In the genomic region with DNA sequence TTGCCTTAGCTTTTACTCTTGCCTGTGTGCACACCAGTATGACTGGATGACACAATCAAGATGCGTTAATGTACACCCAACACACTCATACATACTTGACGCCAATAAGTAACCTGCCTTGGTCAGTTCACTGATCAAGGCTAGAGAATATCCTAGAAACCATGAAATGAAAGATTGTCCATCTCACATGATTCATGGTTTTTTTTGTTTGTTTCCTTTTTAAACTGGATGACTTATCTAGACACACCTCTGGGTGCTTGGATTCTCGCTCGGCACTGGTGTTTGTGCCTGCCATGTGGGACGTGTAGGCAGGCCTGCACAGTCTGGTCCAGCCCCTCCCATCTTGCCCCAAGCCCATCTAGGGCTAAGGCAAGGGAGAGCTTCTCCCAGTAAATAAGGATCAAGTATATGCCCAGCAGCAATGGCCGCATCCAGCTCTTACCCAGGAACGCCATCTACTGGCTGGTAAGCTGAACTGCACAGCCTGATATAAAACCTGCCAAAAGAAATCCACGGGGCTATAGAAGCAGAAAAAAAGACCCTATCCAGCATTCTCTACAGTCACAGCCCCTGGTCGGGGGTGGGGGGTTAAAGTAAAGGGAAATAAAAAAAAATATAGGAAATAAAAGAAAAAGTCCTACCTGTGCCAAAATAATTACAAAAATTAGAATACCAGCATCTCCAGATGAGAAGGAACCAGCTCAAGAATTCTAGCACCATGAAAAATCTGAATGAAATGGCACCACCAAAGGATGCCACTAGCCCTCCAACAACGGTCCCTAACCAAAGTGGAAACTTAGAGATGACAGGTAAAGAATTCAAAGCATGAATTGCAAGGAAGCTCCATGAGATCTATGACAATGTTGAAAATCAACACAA, we compare ENCODE assay signal across 8 cellular contexts.
A peak's percentile ranks its signal among the peaks of the same experiment; 100 is the strongest.
DNase-seq lines count a peak whose midpoint lies in the region; ATAC-seq, FAIRE-seq and TF ChIP-seq lines count a peak whose summit lies in the region.

No MANE protein-coding gene starts in this region.

- no peak overlapping the region for H4K91ac ChIP-seq in H1 (replicated peaks; ENCODE audit: insufficient read length, low read length)

- peak; percentile 97 for TF ChIP-seq CTCF in DND-41 (IDR thresholded peaks at IDR 0.05; ENCODE audit: borderline replicate concordance, extremely low read depth, low read length, poor library complexity, severe bottlenecking)
- TF ChIP-seq CTCF in RWPE1 (conservative IDR thresholded peaks at IDR 0.05; ENCODE audit: low read depth): peak; percentile 96
- TF ChIP-seq CTCF in H1 (IDR thresholded peaks at IDR 0.05; ENCODE audit: control extremely low read depth in 1 of 3, insufficient read depth in 1 of 3, low read depth in 1 of 3, low read length in 3 of 3): peak; percentile 65 to 83 (median 82)
- peak; percentile 82 for TF ChIP-seq CTCF in neural crest cell (conservative IDR thresholded peaks at IDR 0.05)

- no peak overlapping the region for H2BK120ac ChIP-seq in H1 (replicated peaks; ENCODE audit: low read depth, low read length)

- WGBS in H1 (ENCODE audit: extremely low coverage in 1 of 2, insufficient coverage in 1 of 2, insufficient read length in 1 of 2, insufficient replicate concordance in 2 of 2, low coverage in 1 of 2, low lambda C conversion rate in 2 of 2, missing lambda C conversion rate in 1 of 2), 2 experiments: 43% methylated on average over 10 of the region's 10 CpGs; no CpG with 5 or more reads in 1 of the 2 experiments

- no peaks in the 10 kb centered on the region for H3K4me1 Mint-ChIP-seq in neural crest cell

- H3K4me2 ChIP-seq in DND-41 (ENCODE audit: insufficient read depth, low read length) (no peak overlapping the region), Karpas-422 (ENCODE audit: low read depth, low read length, poor library complexity, severe bottlenecking) (no peak overlapping the region), H1 (ENCODE audit: insufficient read depth in 1 of 2, low read depth in 2 of 2, low read length in 2 of 2) (no peak overlapping the region)

- H3K4me3 ChIP-seq in DND-41 (ENCODE audit: low read depth in 1 of 2, low read length in 2 of 2): no peak overlapping the region
- H3K4me3 ChIP-seq in Karpas-422 (ENCODE audit: low read length): no peak overlapping the region
- H3K4me3 ChIP-seq in H1 (ENCODE audit: extremely low read depth in 1 of 4, insufficient read depth in 2 of 4, low read depth in 3 of 4, low read length in 4 of 4): no peak overlapping the region

- H2AK5ac ChIP-seq in H1 (ENCODE audit: low read depth, low read length): no peak overlapping the region

- no peaks in the 10 kb centered on the region for H3K79me1 ChIP-seq in H1 (ENCODE audit: low read depth, low read length)

- no peak overlapping the region for H3K4ac ChIP-seq in H1 (replicated peaks; ENCODE audit: insufficient read length, low read depth, low read length)

- peak overlapping the region; percentile 16; the same call in 1 of the 2 replicates for H4K8ac ChIP-seq in H1 (ENCODE audit: extremely low read depth, insufficient read depth, low read length)

- ATAC-seq in DND-41 (ENCODE audit: insufficient read depth, low read depth) (peak; percentile 72), GM19395 (IDR thresholded peaks at IDR 0.05; ENCODE audit: unreplicated experiment) (peak; percentile 80), HG03469 (IDR thresholded peaks at IDR 0.05; ENCODE audit: unreplicated experiment) (no peak)

- H2BK15ac ChIP-seq in H1 (ENCODE audit: low read length): no peak overlapping the region

- no peak overlapping the region for H3K27ac Mint-ChIP-seq in neural crest cell (ENCODE audit: unreplicated experiment)

- no peak overlapping the region for H2BK5ac ChIP-seq in H1 (ENCODE audit: low read depth, low read length)

- H3K9me3 ChIP-seq in DND-41 (ENCODE audit: insufficient read depth, low read length, severe bottlenecking): peaks cover 3% of the 10 kb centered on the region
- no peaks in the 10 kb centered on the region for H3K9me3 ChIP-seq in Karpas-422 (ENCODE audit: low read length)
- peaks cover 0 to 2% of the 10 kb centered on the region in 2 experiments; a peak in 1 of 4 replicates for H3K9me3 ChIP-seq in H1 (ENCODE audit: insufficient read depth in 2 of 2, low read depth in 1 of 2, low read length in 1 of 2)

- H3K4me3 Mint-ChIP-seq in neural crest cell: no peak overlapping the region

- no peak overlapping the region for H2BK20ac ChIP-seq in H1 (ENCODE audit: low read length)

- DNase-seq in DND-41 (peak; percentile 40), Karpas-422 (peak; percentile 81), RWPE1 (ENCODE audit: low spot score) (peak; percentile 39), H1 (ENCODE audit: low read depth in 1 of 2, low spot score in 2 of 2) (peak; percentile 13 to 52), neural crest cell (ENCODE audit: low read depth, low spot score) (peak; percentile 14)
- DNase-seq in effector CD4-positive, alpha-beta T cell: no peak

- POLR2A ChIA-PET in RWPE1 (lab: Yijun Ruan, JAX; ENCODE audit: low non-redundant PET) (no interaction called here), H1 (lab: Charles Lee; ENCODE audit: partially characterized antibody) (interaction anchor here (1.8 kb wide), 1 partner anchor 27 kb away, joined by 3 read pairs; no protein-coding TSS in a partner anchor)

- H4K5ac ChIP-seq in H1 (ENCODE audit: insufficient read length, low read depth, low read length): no peak overlapping the region

- no peaks in the 10 kb centered on the region for H3K9me2 ChIP-seq in Karpas-422 (replicated peaks; ENCODE audit: insufficient read depth, low read length)

- TF ChIP-seq EP300 in H1 (IDR thresholded peaks at IDR 0.05; ENCODE audit: borderline replicate concordance in 1 of 2, low read depth in 2 of 2, low read length in 2 of 2): peak in 1 of 2 experiments; percentile 18; a peak in 1 of 3 replicates

- no peak overlapping the region for H3K27ac ChIP-seq in DND-41 (ENCODE audit: low read length)
- H3K27ac ChIP-seq in Karpas-422 (ENCODE audit: low read length): no peak overlapping the region
- no peak overlapping the region for H3K27ac ChIP-seq in RWPE1
- H3K27ac ChIP-seq in H1 (ENCODE audit: low read depth, low read length): no peak overlapping the region

- peak; percentile 82 to 89 for TF ChIP-seq RAD21 in H1 (IDR thresholded peaks at IDR 0.05 in 1 of 2, conservative IDR thresholded peaks at IDR 0.05 in 1 of 2; ENCODE audit: low read depth in 2 of 2, low read length in 2 of 2)

- H4K20me1 ChIP-seq in DND-41 (ENCODE audit: insufficient read depth, low read length) (no peaks in the 10 kb centered on the region; the same call in 1 of the 2 replicates), Karpas-422 (ENCODE audit: insufficient read depth, low read depth, low read length) (no peaks in the 10 kb centered on the region), H1 (replicated peaks in 1 of 2; ENCODE audit: control insufficient read depth in 1 of 2, insufficient read depth in 2 of 2, low read length in 2 of 2) (no peaks in the 10 kb centered on the region)

- H3K79me2 ChIP-seq in DND-41 (ENCODE audit: insufficient read depth, low read length) (no peaks in the 10 kb centered on the region), Karpas-422 (ENCODE audit: low read length) (no peaks in the 10 kb centered on the region), H1 (ENCODE audit: control insufficient read depth in 1 of 2, insufficient read depth in 2 of 2, low read length in 2 of 2) (no peaks in the 10 kb centered on the region)

- H3K23ac ChIP-seq in H1 (ENCODE audit: insufficient read length): no peak overlapping the region

- FAIRE-seq in H1 (lab: Jason Lieb, UNC): peak; percentile 70

- no peak for TF ChIP-seq POLR2A in H1 (IDR thresholded peaks at IDR 0.05; ENCODE audit: control extremely low read depth in 1 of 2, low read depth in 2 of 2, low read length in 2 of 2)

- H3K27me3 ChIP-seq in DND-41 (ENCODE audit: insufficient read depth, low read length, poor library complexity): no peaks in the 10 kb centered on the region
- no peaks in the 10 kb centered on the region for H3K27me3 ChIP-seq in Karpas-422 (ENCODE audit: low read length)
- no peaks in the 10 kb centered on the region for H3K27me3 ChIP-seq in H1 (replicated peaks in 1 of 4; ENCODE audit: control insufficient read depth in 3 of 4, extremely low read depth in 1 of 4, insufficient read depth in 3 of 4, low read length in 3 of 4)

- H3K9ac ChIP-seq in DND-41 (ENCODE audit: low read depth, low read length): no peak overlapping the region
- no peak overlapping the region for H3K9ac ChIP-seq in Karpas-422 (ENCODE audit: low read length)
- H3K9ac ChIP-seq in H1 (replicated peaks in 1 of 4; ENCODE audit: extremely low read depth in 1 of 4, low read depth in 3 of 4, low read length in 3 of 4): no peak overlapping the region

- H3K36me3 Mint-ChIP-seq in neural crest cell (ENCODE audit: low read depth): peaks cover 2% of the 10 kb centered on the region

- no peak overlapping the region for H3K56ac ChIP-seq in H1 (replicated peaks; ENCODE audit: insufficient read length, low read depth, low read length)

- no peaks in the 10 kb centered on the region for H3K4me1 ChIP-seq in DND-41 (ENCODE audit: insufficient read depth, low read length)
- H3K4me1 ChIP-seq in Karpas-422 (ENCODE audit: low read length): no peaks in the 10 kb centered on the region
- no peaks in the 10 kb centered on the region for H3K4me1 ChIP-seq in H1 (replicated peaks in 1 of 4; ENCODE audit: control insufficient read depth in 3 of 4, insufficient read depth in 4 of 4, low read length in 3 of 4)

- peaks cover 13% of the 10 kb centered on the region for H3K9me3 Mint-ChIP-seq in neural crest cell

- H3K36me3 ChIP-seq in DND-41 (ENCODE audit: insufficient read depth, low read length) (no peaks in the 10 kb centered on the region), Karpas-422 (ENCODE audit: insufficient read depth, low read length) (no peaks in the 10 kb centered on the region), H1 (ENCODE audit: control insufficient read depth in 2 of 4, insufficient read depth in 4 of 4, low read length in 3 of 4) (no peaks in the 10 kb centered on the region)

- peaks cover 4% of the 10 kb centered on the region for H3K27me3 Mint-ChIP-seq in neural crest cell (ENCODE audit: low read depth)

- no peak overlapping the region for H2BK12ac ChIP-seq in H1 (ENCODE audit: low read depth, low read length)

- no peaks in the 10 kb centered on the region for H3K23me2 ChIP-seq in H1 (ENCODE audit: low read depth, low read length)

- CTCF ChIA-PET in RWPE1 (lab: Yijun Ruan, JAX): interaction anchor here (0.6 to 1.2 kb wide), 8 partner anchors 17 to 1968 kb away, joined by 3 to 10 read pairs (median 4); no protein-coding TSS in a partner anchor
- CTCF ChIA-PET in H1 (lab: Charles Lee; ENCODE audit: partially characterized antibody): interaction anchor here (0.5 to 4.4 kb wide), 60 partner anchors 9 to 736 kb away, joined by 3 to 133 read pairs (median 4); no protein-coding TSS in a partner anchor

- H2AFZ ChIP-seq in DND-41 (ENCODE audit: low read depth, low read length): no peak overlapping the region
- no peak overlapping the region for H2AFZ ChIP-seq in Karpas-422 (ENCODE audit: low read length)
- H2AFZ ChIP-seq in H1 (ENCODE audit: low read length): peak overlapping the region; percentile 86

- no peak overlapping the region for H3K18ac ChIP-seq in H1 (ENCODE audit: extremely low read depth, low read length)

- H3K14ac ChIP-seq in H1 (ENCODE audit: insufficient read length): no peak overlapping the region

TF ChIP-seq in H1, 55 proteins besides CTCF, POLR2A, EP300 and RAD21 (continues in another document):
- peak; percentile 96 for TF ChIP-seq YY1 (IDR thresholded peaks at IDR 0.05; ENCODE audit: low read depth, low read length)
- TF ChIP-seq ZNF274 (IDR thresholded peaks at IDR 0.05; ENCODE audit: borderline replicate concordance, extremely low read depth, low read length): no peak
